In the genomic region with DNA sequence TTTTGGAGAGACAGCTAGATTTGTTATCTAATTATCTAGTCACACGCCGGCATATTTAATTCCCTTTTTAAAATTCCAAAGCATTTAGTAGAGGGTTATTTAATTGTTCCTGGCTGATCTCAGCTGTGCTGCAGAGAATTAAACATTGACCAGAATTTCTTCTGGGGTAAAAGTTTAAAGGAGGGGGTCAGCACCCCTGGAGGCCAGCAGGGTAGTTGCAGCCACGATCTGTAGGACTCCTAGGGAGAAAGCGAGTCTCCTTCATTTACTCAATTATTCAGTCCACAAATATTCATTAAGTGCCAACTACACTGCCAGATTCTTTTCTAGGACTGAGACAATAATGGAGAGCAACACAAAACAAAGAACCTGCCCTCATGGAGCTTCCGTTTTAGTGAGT, we compare ENCODE assay signal across 13 cellular contexts.
DNase-seq lines count a peak whose midpoint lies in the region; ATAC-seq, FAIRE-seq and TF ChIP-seq lines count a peak whose summit lies in the region.
"Had no signal": no experiment of that assay in that cellular context is flagged by ENCODE, and none has a peak within 500 bp of the region (broad histone marks: within the 10 kb centered on the region; RNA-seq: fewer than 3 reads in every experiment).

No MANE protein-coding gene starts in this region.

- H3K4me1 ChIP-seq in K562 (replicated peaks in 1 of 2; ENCODE audit: control insufficient read depth in 2 of 2, insufficient read depth in 2 of 2, low read length in 2 of 2) (no peaks in the 10 kb centered on the region), left ventricle myocardium inferior (peaks cover 9% of the 10 kb centered on the region)
- H3K4me1 ChIP-seq: esophagus squamous epithelium had no signal

- no peak for DNase-seq in GM12864 (ENCODE audit: low read depth)
- DNase-seq in K562 (ENCODE audit: extremely low read depth in 1 of 4, low spot score in 3 of 4): peak in 3 of 4 experiments; percentile 4 to 27 (median 20)
- no peak for DNase-seq in nephron progenitor cell
- no peak for DNase-seq in left ventricle myocardium inferior
- DNase-seq in nucleus accumbens (lab: John Stamatoyannopoulos, UW): no peak
- no peak for DNase-seq in putamen (ENCODE audit: low spot score)
- DNase-seq: activated naive CD8-positive, alpha-beta T cell treated with anti-CD3 and anti-CD28 coated beads, Interleukin-2, amount 10 ng/mL, durations not matched to agents 7 days and 5 days; CD4-positive, alpha-beta memory T cell; esophagus squamous epithelium; naive thymus-derived CD8-positive, alpha-beta T cell had no signal

- no peak for TF ChIP-seq POLR2A in K562 (conservative IDR thresholded peaks at IDR 0.05)

- H3K27ac ChIP-seq in K562 (ENCODE audit: extremely low read depth, low read depth, low read length): no peak overlapping the region
- no peak overlapping the region for H3K27ac ChIP-seq in left ventricle myocardium inferior (replicated peaks)
- H3K27ac ChIP-seq: esophagus squamous epithelium had no signal

- H3K4me1 Mint-ChIP-seq in nephron progenitor cell: no peaks in the 10 kb centered on the region
- H3K4me1 Mint-ChIP-seq: activated naive CD8-positive, alpha-beta T cell treated with anti-CD3 and anti-CD28 coated beads, Interleukin-2, amount 10 ng/mL, durations not matched to agents 7 days and 5 days; CD4-positive, alpha-beta memory T cell; naive thymus-derived CD8-positive, alpha-beta T cell had no signal

- H3K9me3 ChIP-seq in K562 (replicated peaks; ENCODE audit: control insufficient read depth, insufficient read depth, low read depth, low read length) (peaks cover 2% of the 10 kb centered on the region; the same call in 1 of the 2 replicates), left ventricle myocardium inferior (replicated peaks) (no peaks in the 10 kb centered on the region)
- H3K9me3 ChIP-seq: esophagus squamous epithelium had no signal

- TF ChIP-seq CTCF in GM12864 (IDR thresholded peaks at IDR 0.05; ENCODE audit: low read depth, low read length, missing control alignments) (peak; percentile 41), K562 (IDR thresholded peaks at IDR 0.05 in 2 of 3, conservative IDR thresholded peaks at IDR 0.05 in 1 of 3; ENCODE audit: insufficient read depth in 2 of 3, low read depth in 1 of 3, low read length in 3 of 3) (no peak), nephron progenitor cell (IDR thresholded peaks at IDR 0.05) (peak; percentile 34), left ventricle myocardium inferior (IDR thresholded peaks at IDR 0.05; ENCODE audit: borderline replicate concordance) (no peak)

- no peak overlapping the region for H3K27ac Mint-ChIP-seq in nephron progenitor cell
- H3K27ac Mint-ChIP-seq: activated naive CD8-positive, alpha-beta T cell treated with anti-CD3 and anti-CD28 coated beads, Interleukin-2, amount 10 ng/mL, durations not matched to agents 7 days and 5 days; CD4-positive, alpha-beta memory T cell; naive thymus-derived CD8-positive, alpha-beta T cell had no signal

- H3K9me1 ChIP-seq in K562 (ENCODE audit: control insufficient read depth, insufficient read depth, low read length): no peaks in the 10 kb centered on the region

- no peak overlapping the region for H3K9ac ChIP-seq in K562 (ENCODE audit: insufficient read depth in 1 of 2, low read depth in 2 of 2, low read length in 2 of 2)

- ATAC-seq in HG03175 (IDR thresholded peaks at IDR 0.05; ENCODE audit: unreplicated experiment) (peak; percentile 77), K562 (no peak), GM21528 (IDR thresholded peaks at IDR 0.05; ENCODE audit: low FRiP score, unreplicated experiment) (no peak)
- ATAC-seq: activated CD4-positive, CD25-positive, alpha-beta regulatory T cell treated with anti-CD3 and anti-CD28 coated beads, Interleukin-2, amount 50 U/mL, for 24 hours; naive thymus-derived CD8-positive, alpha-beta T cell had no signal

- CTCF ChIA-PET in K562 (lab: Yijun Ruan, JAX; ENCODE audit: low intra/inter-chr PET ratio): no interaction called here

- no peak for FAIRE-seq in K562 (lab: Jason Lieb, UNC)

- intact Hi-C loops in K562 (cut with micrococcal nuclease): no loop called here
- intact Hi-C loops in left ventricle myocardium inferior (cut with micrococcal nuclease): no loop called here

- no TSS peak for BruUV-seq in K562 (replicated peaks; lab: Mats Ljungman, UMichigan)

- peaks cover 3% of the 10 kb centered on the region for H3K27me3 Mint-ChIP-seq in nephron progenitor cell (ENCODE audit: low read depth, poor library complexity)
- H3K27me3 Mint-ChIP-seq: activated naive CD8-positive, alpha-beta T cell treated with anti-CD3 and anti-CD28 coated beads, Interleukin-2, amount 10 ng/mL, durations not matched to agents 7 days and 5 days had no signal

- H2AFZ ChIP-seq in K562 (ENCODE audit: low read depth, low read length): no peak overlapping the region

- no peaks in the 10 kb centered on the region for H3K79me2 ChIP-seq in K562 (ENCODE audit: control insufficient read depth, insufficient read depth, low read length)

- no peak for TF ChIP-seq EP300 in K562 (IDR thresholded peaks at IDR 0.05; ENCODE audit: low read length)

- no peak overlapping the region for H3K4me3 Mint-ChIP-seq in nephron progenitor cell
- H3K4me3 Mint-ChIP-seq: activated naive CD8-positive, alpha-beta T cell treated with anti-CD3 and anti-CD28 coated beads, Interleukin-2, amount 10 ng/mL, durations not matched to agents 7 days and 5 days; CD4-positive, alpha-beta memory T cell; naive thymus-derived CD8-positive, alpha-beta T cell had no signal

- no peaks in the 10 kb centered on the region for H3K36me3 Mint-ChIP-seq in nephron progenitor cell (ENCODE audit: low read depth)
- H3K36me3 Mint-ChIP-seq: activated naive CD8-positive, alpha-beta T cell treated with anti-CD3 and anti-CD28 coated beads, Interleukin-2, amount 10 ng/mL, durations not matched to agents 7 days and 5 days; CD4-positive, alpha-beta memory T cell; naive thymus-derived CD8-positive, alpha-beta T cell had no signal

- POLR2A ChIA-PET in K562 (lab: Yijun Ruan, JAX): no interaction called here

- H3K36me3 ChIP-seq in K562 (ENCODE audit: control insufficient read depth, insufficient read depth, low read length): no peaks in the 10 kb centered on the region
- H3K36me3 ChIP-seq in left ventricle myocardium inferior: no peaks in the 10 kb centered on the region
- H3K36me3 ChIP-seq: esophagus squamous epithelium had no signal

- TF ChIP-seq RAD21 in K562 (CRISPR knock-in tag; conservative IDR thresholded peaks at IDR 0.05 in 1 of 2, IDR thresholded peaks at IDR 0.05 in 1 of 2): no peak

- H4K20me1 ChIP-seq in K562 (replicated peaks; ENCODE audit: control insufficient read depth, insufficient read depth, low read length): no peaks in the 10 kb centered on the region

- H3K9me3 Mint-ChIP-seq in nephron progenitor cell: no peaks in the 10 kb centered on the region
- H3K9me3 Mint-ChIP-seq: activated naive CD8-positive, alpha-beta T cell treated with anti-CD3 and anti-CD28 coated beads, Interleukin-2, amount 10 ng/mL, durations not matched to agents 7 days and 5 days had no signal

- in situ Hi-C loops in K562 (cut with MboI): no loop called here

- H3K27me3 ChIP-seq in K562 (ENCODE audit: control insufficient read depth in 2 of 2, insufficient read depth in 2 of 2, low read length in 2 of 2): no peaks in the 10 kb centered on the region
- no peaks in the 10 kb centered on the region for H3K27me3 ChIP-seq in left ventricle myocardium inferior (ENCODE audit: low read depth)
- H3K27me3 ChIP-seq: esophagus squamous epithelium had no signal

- H3K4me3 ChIP-seq in GM12864 (ENCODE audit: low read depth, low read length) (no peak overlapping the region), K562 (no peak overlapping the region), left ventricle myocardium inferior (no peak overlapping the region)
- H3K4me3 ChIP-seq: esophagus squamous epithelium had no signal

- H3K4me2 ChIP-seq in K562 (ENCODE audit: insufficient read depth, low read length): no peak overlapping the region

- WGBS in K562 (ENCODE audit: insufficient coverage, low coverage, missing lambda C conversion rate): 5% methylated on average over 5 of the region's 5 CpGs

TF ChIP-seq in K562, 482 proteins besides CTCF, POLR2A, EP300 and RAD21:
- TF ChIP-seq ZBTB1 (CRISPR knock-in tag; IDR thresholded peaks at IDR 0.05; ENCODE audit: borderline replicate concordance, low read depth) (no peak), RHOXF2B (CRISPR knock-in tag; conservative IDR thresholded peaks at IDR 0.05) (no peak), PHB (CRISPR knock-in tag; IDR thresholded peaks at IDR 0.05) (no peak), NCOA4 (IDR thresholded peaks at IDR 0.05; ENCODE audit: partially characterized antibody) (no peak), YBX1 (IDR thresholded peaks at IDR 0.05) (no peak), PHF20 (IDR thresholded peaks at IDR 0.05; ENCODE audit: partially characterized antibody) (no peak), YY1 (IDR thresholded peaks at IDR 0.05; ENCODE audit: borderline replicate concordance in 1 of 3, control insufficient read depth in 1 of 3, extremely low read depth in 1 of 3, insufficient read depth in 3 of 3, insufficient read length in 1 of 3, insufficient replicate concordance in 2 of 3, low read depth in 1 of 3, low read length in 2 of 3) (no peak), ZNF79 (CRISPR knock-in tag; IDR thresholded peaks at IDR 0.05; ENCODE audit: low read depth) (no peak), FOXM1 (IDR thresholded peaks at IDR 0.05; ENCODE audit: low read depth) (no peak), FOXM1 (CRISPR knock-in tag; IDR thresholded peaks at IDR 0.05; ENCODE audit: low read depth) (no peak), TAF1 (IDR thresholded peaks at IDR 0.05; ENCODE audit: control insufficient read depth, extremely low read depth, insufficient read depth, low read length, severe bottlenecking) (no peak), TFAM (CRISPR knock-in tag; conservative IDR thresholded peaks at IDR 0.05) (no peak), ILF3 (IDR thresholded peaks at IDR 0.05; ENCODE audit: borderline replicate concordance) (no peak), SP1 (CRISPR knock-in tag; IDR thresholded peaks at IDR 0.05) (no peak), ZNF140 (CRISPR knock-in tag; IDR thresholded peaks at IDR 0.05) (no peak), XRCC4 (IDR thresholded peaks at IDR 0.05; ENCODE audit: extremely low read depth, insufficient read depth, insufficient read length) (no peak)
- TF ChIP-seq, protein P1, sequence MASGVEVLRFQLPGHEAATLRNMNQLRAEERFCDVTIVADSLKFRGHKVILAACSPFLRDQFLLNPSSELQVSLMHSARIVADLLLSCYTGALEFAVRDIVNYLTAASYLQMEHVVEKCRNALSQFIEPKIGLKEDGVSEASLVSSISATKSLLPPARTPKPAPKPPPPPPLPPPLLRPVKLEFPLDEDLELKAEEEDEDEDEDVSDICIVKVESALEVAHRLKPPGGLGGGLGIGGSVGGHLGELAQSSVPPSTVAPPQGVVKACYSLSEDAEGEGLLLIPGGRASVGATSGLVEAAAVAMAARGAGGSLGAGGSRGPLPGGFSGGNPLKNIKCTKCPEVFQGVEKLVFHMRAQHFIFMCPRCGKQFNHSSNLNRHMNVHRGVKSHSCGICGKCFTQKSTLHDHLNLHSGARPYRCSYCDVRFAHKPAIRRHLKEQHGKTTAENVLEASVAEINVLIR (CRISPR knock-in tag; IDR thresholded peaks at IDR 0.05): no peak

Comparison
In these comparisons a context has a peak if more than half of its experiments do, and no peak if none do; other contexts are left out.
1. DNase-seq: peak in K562 (3 of 4); none in GM12864 (single experiment), nephron progenitor cell (single experiment), left ventricle myocardium inferior (single experiment), nucleus accumbens (0 of 56) and putamen (single experiment).
2. CTCF ChIP-seq: peak in GM12864 (single experiment) and nephron progenitor cell (single experiment); none in K562 (0 of 3) and left ventricle myocardium inferior (single experiment).